In the genomic region with DNA sequence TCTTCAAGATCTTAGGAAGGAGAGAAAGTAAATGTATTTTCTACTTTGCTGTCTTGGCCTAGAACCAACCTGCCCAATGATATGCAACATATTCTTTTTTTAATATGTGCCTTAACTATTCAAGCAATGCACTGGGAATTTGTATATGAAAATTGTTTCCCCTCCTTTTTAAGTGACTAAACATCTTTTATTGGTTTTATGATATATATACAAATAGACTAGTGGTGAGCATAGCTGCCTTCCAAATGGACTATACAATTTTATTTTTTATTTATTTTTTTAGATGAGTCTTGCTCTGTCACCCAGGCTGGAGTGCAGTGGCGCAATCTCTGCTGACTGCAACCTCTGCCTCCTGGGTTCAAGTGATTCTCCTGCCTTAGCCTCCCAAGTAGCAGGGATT, we compare ENCODE assay signal across 24 cellular contexts.
"Had no signal": no experiment of that assay in that cellular context is flagged by ENCODE, and none has a peak within 500 bp of the region (broad histone marks: within the 10 kb centered on the region; RNA-seq: fewer than 3 reads in every experiment).

No MANE protein-coding gene starts in this region.

- H3K36me3 Mint-ChIP-seq: immature natural killer cell; natural killer cell treated with Interleukin-12 subunit alpha and Interleukin-12 subunit beta and Interleukin-15 and Interleukin-18, amount 100 ng/mL, for 72 hours had no signal

- H3K27me3 ChIP-seq: esophagus muscularis mucosa, neural progenitor cell, right lobe of liver, suprapubic skin, tibial artery, upper lobe of right lung had no signal

- H3K9ac ChIP-seq: neural progenitor cell, parathyroid adenoma had no signal

- H3K4me3 Mint-ChIP-seq: dendritic cell treated with granulocyte-macrophage colony-stimulating factor and Interleukin-4, amounts not matched to agents 40 ng/mL and 50 ng/mL, for 4 days; effector memory CD8-positive, alpha-beta T cell; immature natural killer cell; memory B cell; natural killer cell treated with Interleukin-12 subunit alpha and Interleukin-12 subunit beta and Interleukin-15 and Interleukin-18, amount 100 ng/mL, for 72 hours; neural progenitor cell; stimulated activated effector memory CD8-positive, alpha-beta T cell treated with anti-CD3 and anti-CD28 coated beads, Interleukin-12 subunit alpha, Interleukin-12 subunit beta, amount 100 ng/mL, for 72 hours had no signal

- H3K9me3 ChIP-seq: esophagus muscularis mucosa, left ventricle myocardium inferior, lower lobe of right lung, prostate gland, right lobe of liver, suprapubic skin, tibial artery, upper lobe of right lung had no signal

- H3K4me3 ChIP-seq: esophagus muscularis mucosa, left ventricle myocardium inferior, lower lobe of right lung, neural progenitor cell, prostate gland, right lobe of liver, suprapubic skin, tibial artery, upper lobe of right lung had no signal

- H3K36me3 ChIP-seq: esophagus muscularis mucosa, left ventricle myocardium inferior, neural progenitor cell, prostate gland, right lobe of liver, suprapubic skin, tibial artery, upper lobe of right lung had no signal

- H3K27me3 Mint-ChIP-seq: dendritic cell treated with granulocyte-macrophage colony-stimulating factor and Interleukin-4, amounts not matched to agents 40 ng/mL and 50 ng/mL, for 4 days; effector memory CD8-positive, alpha-beta T cell; memory B cell; natural killer cell treated with Interleukin-12 subunit alpha and Interleukin-12 subunit beta and Interleukin-15 and Interleukin-18, amount 100 ng/mL, for 72 hours had no signal

- DNase-seq: effector memory CD8-positive, alpha-beta T cell; immature natural killer cell; left cardiac atrium; left ventricle myocardium inferior; lower lobe of right lung; midbrain; occipital lobe; retina; right lobe of liver; stimulated activated CD4-positive, alpha-beta T cell treated with anti-CD3 and anti-CD28 coated beads, Interleukin-4, amount 100 ng/mL, for 1 hour; stimulated activated CD8-positive, alpha-beta memory T cell treated with anti-CD3 and anti-CD28 coated beads, Interleukin-4, amount 100 ng/mL, for 48 hours; stimulated activated naive CD8-positive, alpha-beta T cell treated with anti-CD3 and anti-CD28 coated beads, Interleukin-15, Interleukin-2, amounts not matched to agents 100 U/mL and 50 U/mL, for 24 hours; tibial artery; upper lobe of right lung had no signal

- H3K4me2 ChIP-seq: neural progenitor cell had no signal

- H3K27ac ChIP-seq: epithelial cell of prostate, esophagus muscularis mucosa, left ventricle myocardium inferior, lower lobe of right lung, neural progenitor cell, parathyroid adenoma, prostate gland, suprapubic skin, tibial artery, upper lobe of right lung had no signal

- H3K4me1 ChIP-seq: lower lobe of right lung, parathyroid adenoma, prostate gland, upper lobe of right lung had no signal

- H3K9me3 Mint-ChIP-seq: dendritic cell treated with granulocyte-macrophage colony-stimulating factor and Interleukin-4, amounts not matched to agents 40 ng/mL and 50 ng/mL, for 4 days; effector memory CD8-positive, alpha-beta T cell; immature natural killer cell; memory B cell; natural killer cell treated with Interleukin-12 subunit alpha and Interleukin-12 subunit beta and Interleukin-15 and Interleukin-18, amount 100 ng/mL, for 72 hours; neural progenitor cell; stimulated activated effector memory CD8-positive, alpha-beta T cell treated with anti-CD3 and anti-CD28 coated beads, Interleukin-12 subunit alpha, Interleukin-12 subunit beta, amount 100 ng/mL, for 72 hours had no signal

- H2AFZ ChIP-seq: neural progenitor cell, parathyroid adenoma had no signal

- H3K27ac Mint-ChIP-seq: dendritic cell treated with granulocyte-macrophage colony-stimulating factor and Interleukin-4, amounts not matched to agents 40 ng/mL and 50 ng/mL, for 4 days; effector memory CD8-positive, alpha-beta T cell; natural killer cell treated with Interleukin-12 subunit alpha and Interleukin-12 subunit beta and Interleukin-15 and Interleukin-18, amount 100 ng/mL, for 72 hours; neural progenitor cell; stimulated activated effector memory CD8-positive, alpha-beta T cell treated with anti-CD3 and anti-CD28 coated beads, Interleukin-12 subunit alpha, Interleukin-12 subunit beta, amount 100 ng/mL, for 72 hours had no signal
